In genomic region chr10:85977642-85978041, GRCh38 we compare ENCODE assay signal across 34 cellular contexts.
"Had no signal": no experiment of that assay in that cellular context is flagged by ENCODE, and none has a peak within 500 bp of the region (broad histone marks: within the 10 kb centered on the region; RNA-seq: fewer than 3 reads in every experiment).

No MANE protein-coding gene starts in this region.

- H3K27me3 ChIP-seq: ascending aorta, breast epithelium, cardiac muscle cell, colonic mucosa, esophagus squamous epithelium, gastroesophageal sphincter had no signal

- H3K36me3 ChIP-seq: ascending aorta, breast epithelium, cardiac muscle cell, colonic mucosa, esophagus squamous epithelium, gastroesophageal sphincter had no signal

- DNase-seq: activated CD4-positive, alpha-beta memory T cell treated with anti-CD3 and anti-CD28 coated beads for 36 hours; activated CD4-positive, alpha-beta T cell treated with anti-CD3 and anti-CD28 coated beads for 36 hours; activated CD4-positive, CD25-positive, alpha-beta regulatory T cell; activated CD4-positive, CD25-positive, alpha-beta regulatory T cell treated with anti-CD3 and anti-CD28 coated beads, Interleukin-2, amount 50 U/mL, for 72 hours; activated CD8-positive, alpha-beta memory T cell treated with anti-CD3 and anti-CD28 coated beads, Interleukin-2, amount 10 ng/mL, durations not matched to agents 7 days and 5 days; activated CD8-positive, alpha-beta memory T cell treated with anti-CD3 and anti-CD28 coated beads, Interleukin-2, amount 50 U/mL, for 4 hours; activated CD8-positive, alpha-beta T cell treated with anti-CD3 and anti-CD28 coated beads, Interleukin-2, amount 10 ng/mL, durations not matched to agents 7 days and 5 days; activated effector memory CD4-positive, alpha-beta T cell treated with anti-CD3 and anti-CD28 coated beads, Interleukin-2, amount 50 U/mL, for 16 hours; activated naive CD4-positive, alpha-beta T cell; activated naive CD4-positive, alpha-beta T cell treated with anti-CD3 and anti-CD28 coated beads, Interleukin-2, amount 10 ng/mL, durations not matched to agents 7 days and 5 days; activated naive CD8-positive, alpha-beta T cell treated with anti-CD3 and anti-CD28 coated beads, Interleukin-2, amount 10 ng/mL, durations not matched to agents 7 days and 5 days; activated T-cell treated with anti-CD3 and anti-CD28 coated beads, Interleukin-2, amount 50 U/mL, for 1 hour; activated T-cell treated with anti-CD3 and anti-CD28 coated beads, Interleukin-2, amount 50 U/mL, for 48 hours; central memory CD4-positive, alpha-beta T cell; cerebellar nuclear complex; colonic mucosa; effector memory CD4-positive, alpha-beta T cell; endodermal cell; erythroblast; esophagus squamous epithelium; foreskin melanocyte; T-helper 1 cell; T-helper 17 cell; T1000 had no signal

- H3K4me1 ChIP-seq: ascending aorta, breast epithelium, colonic mucosa, esophagus squamous epithelium, gastroesophageal sphincter had no signal

- H3K9me3 ChIP-seq: ascending aorta, breast epithelium, colonic mucosa, esophagus squamous epithelium, gastroesophageal sphincter had no signal

- H3K36me3 Mint-ChIP-seq: activated CD4-positive, alpha-beta memory T cell treated with anti-CD3 and anti-CD28 coated beads for 36 hours; activated CD8-positive, alpha-beta memory T cell treated with anti-CD3 and anti-CD28 coated beads, Interleukin-2, amount 10 ng/mL, durations not matched to agents 7 days and 5 days; activated naive CD4-positive, alpha-beta T cell treated with anti-CD3 and anti-CD28 coated beads, Interleukin-2, amount 10 ng/mL, durations not matched to agents 7 days and 5 days; activated naive CD4-positive, alpha-beta T cell treated with anti-CD3 and anti-CD28 coated beads, Interleukin-2, amount 50 U/mL, for 72 hours; activated naive CD8-positive, alpha-beta T cell treated with anti-CD3 and anti-CD28 coated beads, Interleukin-2, amount 10 ng/mL, durations not matched to agents 7 days and 5 days; brain had no signal

- ATAC-seq: activated CD4-positive, alpha-beta T cell treated with anti-CD3 and anti-CD28 coated beads for 36 hours; activated CD8-positive, alpha-beta memory T cell treated with anti-CD3 and anti-CD28 coated beads, Interleukin-2, amount 10 ng/mL, durations not matched to agents 7 days and 5 days; activated CD8-positive, alpha-beta T cell treated with anti-CD3 and anti-CD28 coated beads, Interleukin-2, amount 10 ng/mL, durations not matched to agents 7 days and 5 days; activated naive CD4-positive, alpha-beta T cell treated with anti-CD3 and anti-CD28 coated beads, Interleukin-2, amount 50 U/mL, for 72 hours; gastroesophageal sphincter; T-helper 17 cell had no signal

- H3K9me3 Mint-ChIP-seq: activated CD4-positive, alpha-beta memory T cell treated with anti-CD3 and anti-CD28 coated beads for 36 hours; activated CD4-positive, alpha-beta T cell treated with anti-CD3 and anti-CD28 coated beads, Interleukin-2, amount 10 ng/mL, durations not matched to agents 24 days and 14 days; activated naive CD4-positive, alpha-beta T cell treated with anti-CD3 and anti-CD28 coated beads, Interleukin-2, amount 10 ng/mL, durations not matched to agents 7 days and 5 days; activated naive CD4-positive, alpha-beta T cell treated with anti-CD3 and anti-CD28 coated beads, Interleukin-2, amount 50 U/mL, for 72 hours; activated naive CD8-positive, alpha-beta T cell treated with anti-CD3 and anti-CD28 coated beads, Interleukin-2, amount 10 ng/mL, durations not matched to agents 7 days and 5 days; activated T-helper 1 cell treated with anti-CD3 and anti-CD28 coated beads, Interleukin-12 subunit alpha, Interleukin-12 subunit beta, Interleukin-2, Interleukin-4 antibody, amounts not matched to agents 30 ng/mL and 10 ng/mL and 1 ng/mL, durations not matched to agents 14 hours and 24 hours and 36 hours; activated T-helper 2 cell treated with anti-CD3 and anti-CD28 coated beads, Interferon-gamma antibody, Interleukin-2, Interleukin-4, amounts not matched to agents 10 μg/mL and 5 μg/mL and 100 μg/mL, durations not matched to agents 14 hours and 24 hours and 36 hours; brain; endodermal cell; T-helper 2 cell treated with Interferon-gamma antibody and Interleukin-4, amounts not matched to agents 5 μg/mL and 100 μg/mL, for 36 hours had no signal

- H3K4me3 ChIP-seq: ascending aorta, breast epithelium, cardiac muscle cell, colonic mucosa, esophagus squamous epithelium, gastroesophageal sphincter had no signal

- H3K4me1 Mint-ChIP-seq: activated CD4-positive, alpha-beta T cell treated with anti-CD3 and anti-CD28 coated beads for 36 hours; activated CD4-positive, alpha-beta T cell treated with anti-CD3 and anti-CD28 coated beads, Interleukin-2, amount 10 ng/mL, durations not matched to agents 24 days and 14 days; activated CD8-positive, alpha-beta memory T cell treated with anti-CD3 and anti-CD28 coated beads, Interleukin-2, amount 10 ng/mL, durations not matched to agents 7 days and 5 days; activated naive CD4-positive, alpha-beta T cell treated with anti-CD3 and anti-CD28 coated beads, Interleukin-2, amount 10 ng/mL, durations not matched to agents 7 days and 5 days; activated naive CD8-positive, alpha-beta T cell treated with anti-CD3 and anti-CD28 coated beads, Interleukin-2, amount 10 ng/mL, durations not matched to agents 7 days and 5 days; brain; endodermal cell; T-helper 17 cell had no signal

- H3K27me3 Mint-ChIP-seq: activated CD4-positive, alpha-beta T cell treated with anti-CD3 and anti-CD28 coated beads, Interleukin-2, amount 10 ng/mL, durations not matched to agents 24 days and 14 days; activated naive CD4-positive, alpha-beta T cell treated with anti-CD3 and anti-CD28 coated beads, Interleukin-2, amount 10 ng/mL, durations not matched to agents 7 days and 5 days; activated naive CD8-positive, alpha-beta T cell treated with anti-CD3 and anti-CD28 coated beads, Interleukin-2, amount 10 ng/mL, durations not matched to agents 7 days and 5 days; brain had no signal

- H3K27ac Mint-ChIP-seq: activated CD4-positive, alpha-beta memory T cell treated with anti-CD3 and anti-CD28 coated beads for 36 hours; activated CD4-positive, alpha-beta T cell treated with anti-CD3 and anti-CD28 coated beads for 36 hours; activated CD4-positive, alpha-beta T cell treated with anti-CD3 and anti-CD28 coated beads, Interleukin-2, amount 10 ng/mL, durations not matched to agents 24 days and 14 days; activated CD8-positive, alpha-beta memory T cell treated with anti-CD3 and anti-CD28 coated beads, Interleukin-2, amount 10 ng/mL, durations not matched to agents 7 days and 5 days; activated CD8-positive, alpha-beta T cell treated with anti-CD3 and anti-CD28 coated beads, Interleukin-2, amount 10 ng/mL, durations not matched to agents 7 days and 5 days; activated naive CD4-positive, alpha-beta T cell treated with anti-CD3 and anti-CD28 coated beads, Interleukin-2, amount 10 ng/mL, durations not matched to agents 7 days and 5 days; activated naive CD4-positive, alpha-beta T cell treated with anti-CD3 and anti-CD28 coated beads, Interleukin-2, amount 50 U/mL, for 72 hours; activated naive CD8-positive, alpha-beta T cell treated with anti-CD3 and anti-CD28 coated beads, Interleukin-2, amount 10 ng/mL, durations not matched to agents 7 days and 5 days; activated T-helper 1 cell treated with anti-CD3 and anti-CD28 coated beads, Interleukin-12 subunit alpha, Interleukin-12 subunit beta, Interleukin-2, Interleukin-4 antibody, amounts not matched to agents 30 ng/mL and 10 ng/mL and 1 ng/mL, durations not matched to agents 14 hours and 24 hours and 36 hours; activated T-helper 2 cell treated with anti-CD3 and anti-CD28 coated beads, Interferon-gamma antibody, Interleukin-2, Interleukin-4, amounts not matched to agents 10 μg/mL and 5 μg/mL and 100 μg/mL, durations not matched to agents 14 hours and 24 hours and 36 hours; brain; endodermal cell; T-helper 17 cell; T-helper 2 cell treated with Interferon-gamma antibody and Interleukin-4, amounts not matched to agents 5 μg/mL and 100 μg/mL, for 36 hours had no signal

- H3K4me3 Mint-ChIP-seq: activated CD4-positive, alpha-beta memory T cell treated with anti-CD3 and anti-CD28 coated beads for 36 hours; activated CD4-positive, alpha-beta T cell treated with anti-CD3 and anti-CD28 coated beads for 36 hours; activated CD4-positive, alpha-beta T cell treated with anti-CD3 and anti-CD28 coated beads, Interleukin-2, amount 10 ng/mL, durations not matched to agents 24 days and 14 days; activated CD8-positive, alpha-beta memory T cell treated with anti-CD3 and anti-CD28 coated beads, Interleukin-2, amount 10 ng/mL, durations not matched to agents 7 days and 5 days; activated CD8-positive, alpha-beta T cell treated with anti-CD3 and anti-CD28 coated beads, Interleukin-2, amount 10 ng/mL, durations not matched to agents 7 days and 5 days; activated naive CD4-positive, alpha-beta T cell treated with anti-CD3 and anti-CD28 coated beads, Interleukin-2, amount 10 ng/mL, durations not matched to agents 7 days and 5 days; activated naive CD8-positive, alpha-beta T cell treated with anti-CD3 and anti-CD28 coated beads, Interleukin-2, amount 10 ng/mL, durations not matched to agents 7 days and 5 days; activated T-helper 1 cell treated with anti-CD3 and anti-CD28 coated beads, Interleukin-12 subunit alpha, Interleukin-12 subunit beta, Interleukin-2, Interleukin-4 antibody, amounts not matched to agents 30 ng/mL and 10 ng/mL and 1 ng/mL, durations not matched to agents 14 hours and 24 hours and 36 hours; brain; endodermal cell; T-helper 17 cell; T-helper 2 cell treated with Interferon-gamma antibody and Interleukin-4, amounts not matched to agents 5 μg/mL and 100 μg/mL, for 36 hours had no signal

- H3K27ac ChIP-seq: ascending aorta, breast epithelium, cardiac muscle cell, colonic mucosa, esophagus squamous epithelium, gastroesophageal sphincter had no signal
